Comparison of ENCODE assay signal across 9 cellular contexts in genomic region chr2:218230882-218231281, GRCh38. TPM values are rescaled to one million over a fixed set of nuclear protein-coding genes. Genes with fewer than 3 reads are reported as not detected.
DNase-seq lines count a peak whose midpoint lies in the region; ATAC-seq, FAIRE-seq and TF ChIP-seq lines count a peak whose summit lies in the region.
"Had no signal": no experiment of that assay in that cellular context is flagged by ENCODE, and none has a peak within 500 bp of the region (broad histone marks: within the 10 kb centered on the region; RNA-seq: fewer than 3 reads in every experiment).

No MANE protein-coding gene starts in this region.

- ATAC-seq in HG03060 (IDR thresholded peaks at IDR 0.05; ENCODE audit: low read depth, unreplicated experiment) (peak; percentile 36), foreskin keratinocyte (peak; percentile 58)

- TF ChIP-seq CTCF in foreskin keratinocyte (conservative IDR thresholded peaks at IDR 0.05): peak; percentile 37
- TF ChIP-seq CTCF in transverse colon (IDR thresholded peaks at IDR 0.05): peak; percentile 28 to 70 (median 51)

- DNase-seq in stimulated activated CD4-positive, alpha-beta T cell treated with anti-CD3 and anti-CD28 coated beads, Interleukin-4, amount 100 ng/mL, for 24 hours: peak; percentile 40
- DNase-seq in stimulated activated CD4-positive, alpha-beta T cell treated with anti-CD3 and anti-CD28 coated beads, Interleukin-4, amount 100 ng/mL, for 1 hour: no peak
- DNase-seq in SW 1271 (lab: John Stamatoyannopoulos, UW): peak; percentile 6 to 54
- no peak for DNase-seq in foreskin keratinocyte
- DNase-seq in transverse colon: peak; percentile 59
- DNase-seq in frontal cortex (ENCODE audit: low spot score in 2 of 2): no peak
- no peak for DNase-seq in inferior parietal cortex (ENCODE audit: extremely low spot score)

- H3K27me3 ChIP-seq in foreskin keratinocyte (no peaks in the 10 kb centered on the region), transverse colon (no peaks in the 10 kb centered on the region)

- peaks cover 22% of the 10 kb centered on the region for H3K4me1 ChIP-seq in foreskin keratinocyte
- H3K4me1 ChIP-seq in transverse colon: peaks cover 24 to 47% (median 34%) of the 10 kb centered on the region in 4 donors

- no peak for FAIRE-seq in frontal cortex (lab: Jason Lieb, UNC)

- no peak for TF ChIP-seq EP300 in transverse colon (IDR thresholded peaks at IDR 0.05; ENCODE audit: low read depth)

- intact Hi-C loops in transverse colon (cut with DNase I; ENCODE audit: low total_unique reads): no loop called here

- no peaks in the 10 kb centered on the region for H3K9me3 ChIP-seq in transverse colon

- TF ChIP-seq POLR2A in transverse colon (IDR thresholded peaks at IDR 0.05): no peak

- in situ Hi-C loops in transverse colon (cut with MboI; ENCODE audit: low pct_ligation_motif_present in 1 of 4, low pct_unique_long_range_greater_than_20kb in 1 of 4, low sequenced_read_pairs in 3 of 4): no loop called here

- WGBS in transverse colon (ENCODE audit: low coverage in 1 of 2), 2 donors: 0% methylated on average over 1 of the region's 1 CpG

- no peak overlapping the region for H3K27ac ChIP-seq in foreskin keratinocyte
- H3K27ac ChIP-seq in transverse colon: peak overlapping the region; percentile 77 to 83 (median 79)

- H3K4me3 ChIP-seq in transverse colon: peak overlapping the region in 1 of 4 donors; percentile 15

- peaks cover 0 to 58% (median 17%) of the 10 kb centered on the region in 4 donors for H3K36me3 ChIP-seq in transverse colon

RNA-seq across cellular contexts. Expression of gene ARPC2, which starts 13.9 kb away (rescaled TPM):
- total RNA-seq in foreskin keratinocyte: 794 and 818 TPM in 2 replicates
- polyA plus RNA-seq in foreskin keratinocyte: 894 and 918 TPM in 2 replicates
- 100 to 1,000 TPM in 3 of 4 donors, 10 to 100 TPM in 1; 65.5 to 343 (median 275) TPM for total RNA-seq in transverse colon
- 139 TPM for total RNA-seq in frontal cortex

RNA-seq across cellular contexts. Expression of gene GPBAR1, which starts 29.9 kb away (rescaled TPM):
- 0.14 and 0.18 TPM in 2 replicates for total RNA-seq in foreskin keratinocyte
- polyA plus RNA-seq in foreskin keratinocyte: 0.11 and 0.12 TPM in 2 replicates
- total RNA-seq in transverse colon: 1 to 10 TPM in 2 of 4 donors, not detected in 2; 2.5 to 3.0 TPM
- not detected for total RNA-seq in frontal cortex
- total RNA-seq: dermis microvascular lymphatic vessel endothelial cell had no signal

RNA-seq across cellular contexts. Expression of gene AAMP, which starts 39.1 kb away (rescaled TPM):
- total RNA-seq in foreskin keratinocyte: 101 and 108 TPM in 2 replicates
- 114 and 120 TPM in 2 replicates for polyA plus RNA-seq in foreskin keratinocyte
- 100 to 1,000 TPM in 3 of 4 donors, 10 to 100 TPM in 1; 96.9 to 466 (median 174) TPM for total RNA-seq in transverse colon
- 98.2 TPM for total RNA-seq in frontal cortex

RNA-seq across cellular contexts. Expression of gene PNKD, which starts 39.4 kb away (rescaled TPM):
- total RNA-seq in foreskin keratinocyte (40.9 and 43.5 TPM in 2 replicates), transverse colon (100 to 1,000 TPM in 2 of 4 donors, 10 to 100 TPM in 2; 14.3 to 111 (median 100) TPM), frontal cortex (15.1 TPM)
- 65.1 and 66.6 TPM in 2 replicates for polyA plus RNA-seq in foreskin keratinocyte

Comparison
In these comparisons a context has a peak if more than half of its experiments do, and no peak if none do; other contexts are left out.
1. DNase-seq: peak in stimulated activated CD4-positive, alpha-beta T cell treated with anti-CD3 and anti-CD28 coated beads, Interleukin-4, amount 100 ng/mL, for 24 hours (single experiment), SW 1271 (2 of 2) and transverse colon (single experiment); none in stimulated activated CD4-positive, alpha-beta T cell treated with anti-CD3 and anti-CD28 coated beads, Interleukin-4, amount 100 ng/mL, for 1 hour (single experiment), foreskin keratinocyte (0 of 2), frontal cortex (0 of 2) and inferior parietal cortex (single experiment).